ENCODE assay signal across 8 cellular contexts in the genomic region with DNA sequence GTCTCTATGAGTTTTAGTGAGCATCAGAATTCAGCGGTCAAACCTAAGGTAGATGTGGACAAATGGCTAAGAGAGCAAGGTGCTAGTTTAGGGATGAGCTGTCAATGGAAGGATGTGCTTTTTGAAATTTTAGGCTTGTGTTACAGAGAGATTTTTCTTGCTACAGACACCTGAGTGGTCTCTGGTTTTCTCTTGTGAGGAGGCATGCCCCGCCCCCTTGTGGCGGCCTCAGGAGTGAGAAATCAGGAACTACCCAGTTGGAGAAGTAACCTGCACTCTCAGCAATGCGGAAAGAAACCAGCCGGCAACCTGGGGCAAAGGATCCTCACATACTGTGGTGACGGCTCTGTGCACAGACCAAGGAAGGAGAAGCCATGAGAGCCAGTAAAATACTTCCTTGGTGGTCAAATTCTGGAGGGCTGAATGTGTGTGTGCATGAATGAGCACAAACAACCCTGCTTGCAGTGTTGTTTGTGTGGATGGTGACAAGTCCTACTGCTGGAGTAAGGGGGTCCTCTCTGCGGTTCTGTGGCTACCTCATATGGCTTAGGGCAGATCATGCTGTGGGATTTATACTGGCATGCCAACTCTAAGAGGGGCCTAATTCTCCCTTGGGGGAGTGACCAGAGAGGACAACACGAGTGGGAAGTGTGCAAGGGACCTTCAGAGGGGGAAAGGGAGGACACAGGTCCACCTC. TPM values are rescaled to one million over a fixed set of nuclear protein-coding genes. Genes with fewer than 3 reads are reported as not detected.
DNase-seq lines count a peak whose midpoint lies in the region; ATAC-seq and TF ChIP-seq lines count a peak whose summit lies in the region.

No MANE protein-coding gene starts in this region.

- H3K4me1 ChIP-seq in right cardiac atrium (ENCODE audit: control insufficient read depth, insufficient read depth, low read length): no peaks in the 10 kb centered on the region

- H3K27me3 ChIP-seq in right cardiac atrium (ENCODE audit: control insufficient read depth, insufficient read depth): no peaks in the 10 kb centered on the region

- peak; percentile 71 for TF ChIP-seq CTCF in AG09319 (IDR thresholded peaks at IDR 0.05; ENCODE audit: low read depth, low read length)

- no peak for DNase-seq in AG09319 (ENCODE audit: extremely low read depth, low read depth)
- peak; percentile 76 for DNase-seq in activated naive CD4-positive, alpha-beta T cell treated with anti-CD3 and anti-CD28 coated beads, Interleukin-2, amount 50 U/mL, for 16 hours
- DNase-seq in right cardiac atrium: peak; percentile 50 to 81 (median 81)
- DNase-seq in stimulated activated CD4-positive, alpha-beta T cell treated with anti-CD3 and anti-CD28 coated beads, Interleukin-1b, Interleukin-23, amount 100 ng/mL, for 4 hours (ENCODE audit: low read depth in 2 of 2): peak; percentile 45 to 69
- DNase-seq in NCI-H2196 treated with DMSO at 0.1 percent for 48 hours (lab: John Stamatoyannopoulos, UW; ENCODE audit: unreplicated experiment): no peak

- H3K9me3 ChIP-seq in right cardiac atrium (ENCODE audit: control insufficient read depth, low read length): no peaks in the 10 kb centered on the region

- intact Hi-C loops in right cardiac atrium (cut with DNase I): no loop called here

- ATAC-seq in GM19025 (IDR thresholded peaks at IDR 0.05; ENCODE audit: low read depth, unreplicated experiment) (peak; percentile 85), HG03139 (IDR thresholded peaks at IDR 0.05; ENCODE audit: unreplicated experiment) (peak; percentile 82), SK-N-SH treated with all-trans-retinoic acid at 6 μM for 48 hours (peak; percentile 72), right cardiac atrium (peak; percentile 42 to 51)

- no peak overlapping the region for H3K27ac ChIP-seq in right cardiac atrium (ENCODE audit: low read length)

- WGBS in right cardiac atrium: 48% methylated on average over 8 of the region's 8 CpGs

- H3K4me3 ChIP-seq in right cardiac atrium (ENCODE audit: low read length): no peak overlapping the region

TF ChIP-seq in SK-N-SH treated with all-trans-retinoic acid at 6 μM for 48 hours, 23 proteins besides CTCF, POLR2A, EP300 and RAD21:
- TF ChIP-seq ISL1 (CRISPR knock-in tag; IDR thresholded peaks at IDR 0.05) (no peak), ZNF8 (CRISPR knock-in tag; IDR thresholded peaks at IDR 0.05) (no peak), ARNTL (CRISPR knock-in tag; IDR thresholded peaks at IDR 0.05; ENCODE audit: borderline replicate concordance, low read depth) (no peak), TCF4 (CRISPR knock-in tag; IDR thresholded peaks at IDR 0.05; ENCODE audit: borderline replicate concordance) (no peak), ZFP3 (CRISPR knock-in tag; IDR thresholded peaks at IDR 0.05) (no peak), OSR1 (CRISPR knock-in tag; IDR thresholded peaks at IDR 0.05) (no peak), CSDC2 (CRISPR knock-in tag; IDR thresholded peaks at IDR 0.05) (no peak), RARB (CRISPR knock-in tag; IDR thresholded peaks at IDR 0.05) (no peak), TSHZ2 (CRISPR knock-in tag; IDR thresholded peaks at IDR 0.05) (no peak), ESRRG (CRISPR knock-in tag; IDR thresholded peaks at IDR 0.05) (no peak), GLIS3 (CRISPR knock-in tag; IDR thresholded peaks at IDR 0.05) (no peak)

RNA-seq across cellular contexts. Expression of gene HSD17B4, which starts 16.7 kb away (rescaled TPM):
- total RNA-seq in right cardiac atrium: 100 to 1,000 TPM; 200 to 253 (median 223) TPM
- polyA plus RNA-seq in right cardiac atrium: 207 TPM

Comparison
In these comparisons a context has a peak if more than half of its experiments do, and no peak if none do; other contexts are left out.
1. DNase-seq: peak in activated naive CD4-positive, alpha-beta T cell treated with anti-CD3 and anti-CD28 coated beads, Interleukin-2, amount 50 U/mL, for 16 hours (single experiment), right cardiac atrium (3 of 3) and stimulated activated CD4-positive, alpha-beta T cell treated with anti-CD3 and anti-CD28 coated beads, Interleukin-1b, Interleukin-23, amount 100 ng/mL, for 4 hours (2 of 2); none in AG09319 (single experiment) and NCI-H2196 treated with DMSO at 0.1 percent for 48 hours (single experiment).
2. Peak in every context shown above with its lines, with median percentiles within 50 percentile points of each other: ATAC-seq.